ENCODE assay signal across 12 cellular contexts in genomic region chr5:173472784-173473278, GRCh38.
A peak's percentile ranks its signal among the peaks of the same experiment; 100 is the strongest.
DNase-seq lines count a peak whose midpoint lies in the region; ATAC-seq, FAIRE-seq and TF ChIP-seq lines count a peak whose summit lies in the region.
"Had no signal": no experiment of that assay in that cellular context is flagged by ENCODE, and none has a peak within 500 bp of the region (broad histone marks: within the 10 kb centered on the region; RNA-seq: fewer than 3 reads in every experiment).

No MANE protein-coding gene starts in this region.

- H3K27me3 ChIP-seq in HepG2 (ENCODE audit: control insufficient read depth in 1 of 2, insufficient read depth in 2 of 2, low read length in 2 of 2), result peaks cover 0 to 26% of the 10 kb centered on the region in 2 experiments; a peak in 1 of 5 replicates

- WGBS in HepG2 (ENCODE audit: low lambda C conversion rate), result 3% methylated on average over 3 of the region's 3 CpGs

- no peaks in the 10 kb centered on the region for H3K36me3 Mint-ChIP-seq in stimulated activated effector memory CD8-positive, alpha-beta T cell treated with anti-CD3 and anti-CD28 coated beads, Interleukin-12 subunit alpha, Interleukin-12 subunit beta, amount 100 ng/mL, for 72 hours
- no peaks in the 10 kb centered on the region for H3K36me3 Mint-ChIP-seq in T-cell
- H3K36me3 Mint-ChIP-seq: natural killer cell treated with Interleukin-12 subunit alpha and Interleukin-12 subunit beta and Interleukin-15 and Interleukin-18, amount 100 ng/mL, for 72 hours had no signal

- H3K27ac ChIP-seq in HepG2 (ENCODE audit: extremely low read length, insufficient read depth, low read length), result no peak overlapping the region

- CTCF ChIA-PET in HepG2 (lab: Yijun Ruan, JAX; ENCODE audit: low intra/inter-chr PET ratio, low total read pairs), result no interaction called here
- CTCF ChIA-PET in T-cell (lab: Charles Lee), result no interaction called here

- no peak overlapping the region for H3K4me3 Mint-ChIP-seq in stimulated activated effector memory CD8-positive, alpha-beta T cell treated with anti-CD3 and anti-CD28 coated beads, Interleukin-12 subunit alpha, Interleukin-12 subunit beta, amount 100 ng/mL, for 72 hours
- no peak overlapping the region for H3K4me3 Mint-ChIP-seq in T-cell
- H3K4me3 Mint-ChIP-seq: activated CD4-positive, alpha-beta T cell treated with anti-CD3 and anti-CD28 coated beads, Interleukin-2, amount 10 ng/mL, durations not matched to agents 24 days and 14 days; natural killer cell treated with Interleukin-12 subunit alpha and Interleukin-12 subunit beta and Interleukin-15 and Interleukin-18, amount 100 ng/mL, for 72 hours had no signal

- H3K4me1 Mint-ChIP-seq in stimulated activated effector memory CD8-positive, alpha-beta T cell treated with anti-CD3 and anti-CD28 coated beads, Interleukin-12 subunit alpha, Interleukin-12 subunit beta, amount 100 ng/mL, for 72 hours, result no peaks in the 10 kb centered on the region
- H3K4me1 Mint-ChIP-seq in T-cell, result no peaks in the 10 kb centered on the region
- H3K4me1 Mint-ChIP-seq: activated CD4-positive, alpha-beta T cell treated with anti-CD3 and anti-CD28 coated beads, Interleukin-2, amount 10 ng/mL, durations not matched to agents 24 days and 14 days had no signal

- TF ChIP-seq EP300 in HepG2 (IDR thresholded peaks at IDR 0.05; ENCODE audit: low read depth in 2 of 2, low read length in 2 of 2) (no peak), HepG2 (CRISPR knock-in tag; IDR thresholded peaks at IDR 0.05; ENCODE audit: borderline replicate concordance) (no peak)

- no peak for TF ChIP-seq POLR2A in HepG2 (IDR thresholded peaks at IDR 0.05; ENCODE audit: insufficient read depth in 1 of 2, low read depth in 2 of 2, low read length in 2 of 2)
- no peak for TF ChIP-seq POLR2A in GM12892 (IDR thresholded peaks at IDR 0.05; ENCODE audit: low read depth, low read length)

- peaks cover 28% of the 10 kb centered on the region for H3K4me1 ChIP-seq in HepG2 (ENCODE audit: insufficient read depth, low read length)

- no peaks in the 10 kb centered on the region for H3K79me2 ChIP-seq in HepG2 (ENCODE audit: insufficient read depth, low read length)

- ATAC-seq in HepG2 (peak; percentile 39; the same call in 2 of the 3 replicates), GM21515 (IDR thresholded peaks at IDR 0.05; ENCODE audit: unreplicated experiment) (no peak), T-cell (replicated peaks in 1 of 4) (no peak)
- peak; percentile 16 for ATAC-seq in stimulated activated effector memory CD8-positive, alpha-beta T cell treated with anti-CD3 and anti-CD28 coated beads, Interleukin-12 subunit alpha, Interleukin-12 subunit beta, amount 100 ng/mL, for 72 hours

- H3K9ac ChIP-seq in HepG2 (ENCODE audit: insufficient read depth, low read depth, low read length), result no peak overlapping the region

- no peak overlapping the region for H3K4me3 ChIP-seq in HepG2 (replicated peaks in 1 of 3; ENCODE audit: insufficient read depth in 1 of 3, low read depth in 2 of 3, low read length in 3 of 3)

- POLR2A ChIA-PET in HepG2 (lab: Yijun Ruan, JAX) (interaction anchor here (0.6 to 1.2 kb wide), 3 partner anchors 20 to 142 kb away, joined by 3 to 5 read pairs (median 3); no protein-coding TSS in a partner anchor), T-cell (lab: Charles Lee) (no interaction called here)

- no peak for TF ChIP-seq RAD21 in HepG2 (CRISPR knock-in tag; IDR thresholded peaks at IDR 0.05)

- intact Hi-C loops in HepG2 (cut with micrococcal nuclease; ENCODE audit: unreplicated experiment), result no loop called here

- H4K20me1 ChIP-seq in HepG2 (ENCODE audit: insufficient read depth, low read length), result no peaks in the 10 kb centered on the region

- no peaks in the 10 kb centered on the region for H3K9me3 ChIP-seq in HepG2 (ENCODE audit: low read length)

- no peak for FAIRE-seq in HepG2 (lab: Jason Lieb, UNC)
- FAIRE-seq in GM12892 (lab: Jason Lieb, UNC), result no peak
- FAIRE-seq: GM18507 had no signal

- H3K4me2 ChIP-seq in HepG2 (ENCODE audit: low read depth, low read length), result peak overlapping the region; percentile 19

- no peak overlapping the region for H2AFZ ChIP-seq in HepG2 (ENCODE audit: low read length)

- DNase-seq in HCEC 1CT (peak; percentile 59), cerebellar cortex (ENCODE audit: low spot score) (peak; percentile 3), HepG2 (ENCODE audit: low spot score) (no peak), NCI-H146 treated with DMSO at 0.1 percent for 48 hours (lab: John Stamatoyannopoulos, UW; ENCODE audit: unreplicated experiment) (no peak), GM12892 (ENCODE audit: insufficient read length) (no peak), T-cell (no peak)
- DNase-seq in stimulated activated effector memory CD8-positive, alpha-beta T cell treated with anti-CD3 and anti-CD28 coated beads, Interleukin-12 subunit alpha, Interleukin-12 subunit beta, amount 100 ng/mL, for 72 hours (ENCODE audit: low spot score in 2 of 2), result no peak
- DNase-seq: activated CD4-positive, alpha-beta T cell treated with anti-CD3 and anti-CD28 coated beads, Interleukin-2, amount 10 ng/mL, durations not matched to agents 24 days and 14 days; activated naive CD4-positive, alpha-beta T cell treated with anti-CD3 and anti-CD28 coated beads, Interleukin-2, amount 50 U/mL, for 16 hours had no signal

- in situ Hi-C loops in HepG2 (cut with HindIII; ENCODE audit: extremely low pct_ligation_motif_present, low pct_unique_long_range_greater_than_20kb), result no loop called here

- no peak overlapping the region for H3K27ac Mint-ChIP-seq in stimulated activated effector memory CD8-positive, alpha-beta T cell treated with anti-CD3 and anti-CD28 coated beads, Interleukin-12 subunit alpha, Interleukin-12 subunit beta, amount 100 ng/mL, for 72 hours
- no peak overlapping the region for H3K27ac Mint-ChIP-seq in T-cell
- H3K27ac Mint-ChIP-seq: activated CD4-positive, alpha-beta T cell treated with anti-CD3 and anti-CD28 coated beads, Interleukin-2, amount 10 ng/mL, durations not matched to agents 24 days and 14 days; natural killer cell treated with Interleukin-12 subunit alpha and Interleukin-12 subunit beta and Interleukin-15 and Interleukin-18, amount 100 ng/mL, for 72 hours had no signal

- peaks cover 4 to 8% of the 10 kb centered on the region in 2 donors for H3K27me3 Mint-ChIP-seq in T-cell
- H3K27me3 Mint-ChIP-seq: activated CD4-positive, alpha-beta T cell treated with anti-CD3 and anti-CD28 coated beads, Interleukin-2, amount 10 ng/mL, durations not matched to agents 24 days and 14 days had no signal

- BruUV-seq in HepG2 (replicated peaks; lab: Mats Ljungman, UMichigan), result no TSS peak

- no peaks in the 10 kb centered on the region for H3K9me3 Mint-ChIP-seq in stimulated activated effector memory CD8-positive, alpha-beta T cell treated with anti-CD3 and anti-CD28 coated beads, Interleukin-12 subunit alpha, Interleukin-12 subunit beta, amount 100 ng/mL, for 72 hours
- H3K9me3 Mint-ChIP-seq in T-cell, result no peaks in the 10 kb centered on the region
- H3K9me3 Mint-ChIP-seq: activated CD4-positive, alpha-beta T cell treated with anti-CD3 and anti-CD28 coated beads, Interleukin-2, amount 10 ng/mL, durations not matched to agents 24 days and 14 days; natural killer cell treated with Interleukin-12 subunit alpha and Interleukin-12 subunit beta and Interleukin-15 and Interleukin-18, amount 100 ng/mL, for 72 hours had no signal

- no peak for TF ChIP-seq CTCF in HepG2 (CRISPR knock-in tag; IDR thresholded peaks at IDR 0.05)

- no peaks in the 10 kb centered on the region for H3K36me3 ChIP-seq in HepG2 (replicated peaks in 1 of 2; ENCODE audit: control insufficient read depth in 1 of 2, insufficient read depth in 2 of 2, low read length in 2 of 2)

TF ChIP-seq in HepG2, 621 proteins besides CTCF, POLR2A, EP300 and RAD21 (continues in another document):
- TF ChIP-seq IRX3 (CRISPR knock-in tag; IDR thresholded peaks at IDR 0.05; ENCODE audit: borderline replicate concordance, low read depth), result no peak
- TF ChIP-seq HOXD1 (CRISPR knock-in tag; IDR thresholded peaks at IDR 0.05), result no peak
- TF ChIP-seq SALL1 (CRISPR knock-in tag; IDR thresholded peaks at IDR 0.05), result no peak
- TF ChIP-seq IKZF4 (CRISPR knock-in tag; IDR thresholded peaks at IDR 0.05; ENCODE audit: borderline replicate concordance, low read depth, not compliant biosample characterization), result no peak
- no peak for TF ChIP-seq THRA (CRISPR knock-in tag; IDR thresholded peaks at IDR 0.05; ENCODE audit: borderline replicate concordance)
- no peak for TF ChIP-seq TEAD3 (CRISPR knock-in tag; optimal IDR thresholded peaks at IDR 0.05; ENCODE audit: borderline replicate concordance)
- TF ChIP-seq MIER2 (CRISPR knock-in tag; IDR thresholded peaks at IDR 0.05), result no peak
- TF ChIP-seq CBX5 (CRISPR knock-in tag; IDR thresholded peaks at IDR 0.05; ENCODE audit: borderline replicate concordance), result no peak
- TF ChIP-seq, protein P1, sequence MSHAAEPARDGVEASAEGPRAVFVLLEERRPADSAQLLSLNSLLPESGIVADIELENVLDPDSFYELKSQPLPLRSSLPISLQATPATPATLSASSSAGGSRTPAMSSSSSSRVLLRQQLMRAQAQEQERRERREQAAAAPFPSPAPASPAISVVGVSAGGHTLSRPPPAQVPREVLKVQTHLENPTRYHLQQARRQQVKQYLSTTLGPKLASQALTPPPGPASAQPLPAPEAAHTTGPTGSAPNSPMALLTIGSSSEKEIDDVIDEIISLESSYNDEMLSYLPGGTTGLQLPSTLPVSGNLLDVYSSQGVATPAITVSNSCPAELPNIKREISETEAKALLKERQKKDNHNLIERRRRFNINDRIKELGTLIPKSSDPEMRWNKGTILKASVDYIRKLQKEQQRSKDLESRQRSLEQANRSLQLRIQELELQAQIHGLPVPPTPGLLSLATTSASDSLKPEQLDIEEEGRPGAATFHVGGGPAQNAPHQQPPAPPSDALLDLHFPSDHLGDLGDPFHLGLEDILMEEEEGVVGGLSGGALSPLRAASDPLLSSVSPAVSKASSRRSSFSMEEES (CRISPR knock-in tag; IDR thresholded peaks at IDR 0.05), result no peak

Comparison
In these comparisons a context has a peak if more than half of its experiments do, and no peak if none do; other contexts are left out.
1. DNase-seq: peak in HCEC 1CT (single experiment) and cerebellar cortex (single experiment); none in HepG2 (single experiment), stimulated activated effector memory CD8-positive, alpha-beta T cell treated with anti-CD3 and anti-CD28 coated beads, Interleukin-12 subunit alpha, Interleukin-12 subunit beta, amount 100 ng/mL, for 72 hours (0 of 2), NCI-H146 treated with DMSO at 0.1 percent for 48 hours (single experiment), GM12892 (single experiment) and T-cell (0 of 34).
2. ATAC-seq: peak in HepG2 (single experiment) and stimulated activated effector memory CD8-positive, alpha-beta T cell treated with anti-CD3 and anti-CD28 coated beads, Interleukin-12 subunit alpha, Interleukin-12 subunit beta, amount 100 ng/mL, for 72 hours (single experiment); none in GM21515 (single experiment) and T-cell (0 of 4).